Comparison of ENCODE assay signal across 8 cellular contexts in genomic region chr12:8996682-8997405, GRCh38. TPM values are rescaled to one million over a fixed set of nuclear protein-coding genes. Genes with fewer than 3 reads are reported as not detected.
DNase-seq lines count a peak whose midpoint lies in the region; ATAC-seq and TF ChIP-seq lines count a peak whose summit lies in the region.

No MANE protein-coding gene starts in this region.

- ATAC-seq in GM19035 (IDR thresholded peaks at IDR 0.05; ENCODE audit: unreplicated experiment) = peak; percentile 96
- peak; percentile 93 for ATAC-seq in HG03066 (IDR thresholded peaks at IDR 0.05; ENCODE audit: low read depth, unreplicated experiment)
- peak; percentile 45 to 64 for ATAC-seq in naive thymus-derived CD8-positive, alpha-beta T cell

- intact Hi-C loops in thyroid gland (cut with DNase I) = no loop called here

- WGBS in thyroid gland, 2 donors = 84 to 90% methylated on average over 5 of the region's 5 CpGs

- no peak overlapping the region for H3K27ac ChIP-seq in thyroid gland

- no peak overlapping the region for H3K4me3 ChIP-seq in thyroid gland (replicated peaks in 1 of 3)

- H3K9me3 ChIP-seq in thyroid gland = no peaks in the 10 kb centered on the region

- no peak for TF ChIP-seq CTCF in thyroid gland (IDR thresholded peaks at IDR 0.05)

- no peak overlapping the region for H3K27ac Mint-ChIP-seq in activated CD4-positive, alpha-beta T cell treated with anti-CD3 and anti-CD28 coated beads, Interleukin-2, amount 10 ng/mL, durations not matched to agents 7 days and 5 days
- peak overlapping the region in 8 of 10 donors; percentile 58 to 86 (median 71) for H3K27ac Mint-ChIP-seq in naive thymus-derived CD8-positive, alpha-beta T cell

- no peaks in the 10 kb centered on the region for H3K4me1 ChIP-seq in thyroid gland

- H3K9me3 Mint-ChIP-seq in activated CD4-positive, alpha-beta T cell treated with anti-CD3 and anti-CD28 coated beads, Interleukin-2, amount 10 ng/mL, durations not matched to agents 7 days and 5 days = no peaks in the 10 kb centered on the region
- no peaks in the 10 kb centered on the region for H3K9me3 Mint-ChIP-seq in naive thymus-derived CD8-positive, alpha-beta T cell

- no peak for TF ChIP-seq POLR2A in thyroid gland (IDR thresholded peaks at IDR 0.05)

- POLR2A ChIA-PET in activated CD4-positive, alpha-beta T cell treated with anti-CD3 and anti-CD28 coated beads, Interleukin-2, amount 10 ng/mL, durations not matched to agents 7 days and 5 days (lab: Charles Lee) = no interaction called here
- POLR2A ChIA-PET in naive thymus-derived CD8-positive, alpha-beta T cell (lab: Charles Lee) = no interaction called here

- H3K27me3 ChIP-seq in thyroid gland = no peaks in the 10 kb centered on the region

- H3K4me3 Mint-ChIP-seq in activated CD4-positive, alpha-beta T cell treated with anti-CD3 and anti-CD28 coated beads, Interleukin-2, amount 10 ng/mL, durations not matched to agents 7 days and 5 days = no peak overlapping the region
- H3K4me3 Mint-ChIP-seq in naive thymus-derived CD8-positive, alpha-beta T cell = peak overlapping the region in 6 of 10 donors; percentile 16 to 88 (median 24)

- H3K36me3 ChIP-seq in thyroid gland = no peaks in the 10 kb centered on the region

- H3K36me3 Mint-ChIP-seq in activated CD4-positive, alpha-beta T cell treated with anti-CD3 and anti-CD28 coated beads, Interleukin-2, amount 10 ng/mL, durations not matched to agents 7 days and 5 days (ENCODE audit: low read depth) = no peaks in the 10 kb centered on the region
- H3K36me3 Mint-ChIP-seq in naive thymus-derived CD8-positive, alpha-beta T cell = peaks cover 0 to 19% (median 11%) of the 10 kb centered on the region in 3 donors

- no peaks in the 10 kb centered on the region for H3K27me3 Mint-ChIP-seq in activated CD4-positive, alpha-beta T cell treated with anti-CD3 and anti-CD28 coated beads, Interleukin-2, amount 10 ng/mL, durations not matched to agents 7 days and 5 days
- H3K27me3 Mint-ChIP-seq in naive thymus-derived CD8-positive, alpha-beta T cell = no peaks in the 10 kb centered on the region

- DNase-seq in CD1c-positive myeloid dendritic cell (ENCODE audit: extremely low spot score) (peak; percentile 84), NCI-H82 treated with DMSO at 0.1 percent for 48 hours (lab: John Stamatoyannopoulos, UW; ENCODE audit: unreplicated experiment) (no peak), thyroid gland (no peak), NCI-H526 treated with DMSO at 0.1 percent for 48 hours (lab: John Stamatoyannopoulos, UW) (no peak)
- DNase-seq in activated CD4-positive, alpha-beta T cell treated with anti-CD3 and anti-CD28 coated beads, Interleukin-2, amount 10 ng/mL, durations not matched to agents 7 days and 5 days = peak; percentile 24
- DNase-seq in naive thymus-derived CD8-positive, alpha-beta T cell = peak in 2 of 10 donors; percentile 10 to 13

- peaks cover 19% of the 10 kb centered on the region for H3K4me1 Mint-ChIP-seq in activated CD4-positive, alpha-beta T cell treated with anti-CD3 and anti-CD28 coated beads, Interleukin-2, amount 10 ng/mL, durations not matched to agents 7 days and 5 days
- peaks cover 22 to 79% (median 65%) of the 10 kb centered on the region in 4 donors for H3K4me1 Mint-ChIP-seq in naive thymus-derived CD8-positive, alpha-beta T cell

- CTCF ChIA-PET in activated CD4-positive, alpha-beta T cell treated with anti-CD3 and anti-CD28 coated beads, Interleukin-2, amount 10 ng/mL, durations not matched to agents 7 days and 5 days (lab: Charles Lee) = interaction anchor here (1.0 to 1.6 kb wide), 2 partner anchors 13 to 47 kb away, joined by 3 to 5 read pairs; partner anchors contain the start of gene M6PR

RNA-seq across cellular contexts. Expression of gene KLRG1, which starts 7.5 kb away (rescaled TPM):
- total RNA-seq in activated CD4-positive, alpha-beta T cell treated with anti-CD3 and anti-CD28 coated beads, Interleukin-2, amount 10 ng/mL, durations not matched to agents 7 days and 5 days = 1 to 10 TPM; 3.0 to 4.4 TPM
- total RNA-seq in naive thymus-derived CD8-positive, alpha-beta T cell = 1 to 10 TPM; 4.1 to 5.0 TPM
- 100 to 1,000 TPM in 1 of 3 donors, 10 to 100 TPM in 2; 13.8 to 237 (median 14.7) TPM for polyA plus RNA-seq in naive thymus-derived CD8-positive, alpha-beta T cell
- total RNA-seq in thyroid gland = 1 to 10 TPM; 1.1 to 4.3 (median 3.0) TPM

RNA-seq across cellular contexts. Expression of gene M6PR, which starts 47.4 kb away (rescaled TPM):
- 100 to 1,000 TPM; 181 to 224 TPM for total RNA-seq in activated CD4-positive, alpha-beta T cell treated with anti-CD3 and anti-CD28 coated beads, Interleukin-2, amount 10 ng/mL, durations not matched to agents 7 days and 5 days
- total RNA-seq in naive thymus-derived CD8-positive, alpha-beta T cell = 100 to 1,000 TPM; 173 to 175 TPM
- polyA plus RNA-seq in naive thymus-derived CD8-positive, alpha-beta T cell = 100 to 1,000 TPM; 228 to 260 (median 238) TPM
- total RNA-seq in thyroid gland = 100 to 1,000 TPM; 112 to 158 (median 136) TPM

Comparison
In these comparisons a context has a peak if more than half of its experiments do, and no peak if none do; other contexts are left out.
1. DNase-seq: peak in CD1c-positive myeloid dendritic cell (single experiment) and activated CD4-positive, alpha-beta T cell treated with anti-CD3 and anti-CD28 coated beads, Interleukin-2, amount 10 ng/mL, durations not matched to agents 7 days and 5 days (single experiment); none in NCI-H82 treated with DMSO at 0.1 percent for 48 hours (single experiment), thyroid gland (0 of 2) and NCI-H526 treated with DMSO at 0.1 percent for 48 hours (single experiment).
2. Peak in every context shown above with its lines, with median percentiles within 50 percentile points of each other: ATAC-seq.